Comparison of ENCODE assay signal across 1 cellular context in the genomic region with DNA sequence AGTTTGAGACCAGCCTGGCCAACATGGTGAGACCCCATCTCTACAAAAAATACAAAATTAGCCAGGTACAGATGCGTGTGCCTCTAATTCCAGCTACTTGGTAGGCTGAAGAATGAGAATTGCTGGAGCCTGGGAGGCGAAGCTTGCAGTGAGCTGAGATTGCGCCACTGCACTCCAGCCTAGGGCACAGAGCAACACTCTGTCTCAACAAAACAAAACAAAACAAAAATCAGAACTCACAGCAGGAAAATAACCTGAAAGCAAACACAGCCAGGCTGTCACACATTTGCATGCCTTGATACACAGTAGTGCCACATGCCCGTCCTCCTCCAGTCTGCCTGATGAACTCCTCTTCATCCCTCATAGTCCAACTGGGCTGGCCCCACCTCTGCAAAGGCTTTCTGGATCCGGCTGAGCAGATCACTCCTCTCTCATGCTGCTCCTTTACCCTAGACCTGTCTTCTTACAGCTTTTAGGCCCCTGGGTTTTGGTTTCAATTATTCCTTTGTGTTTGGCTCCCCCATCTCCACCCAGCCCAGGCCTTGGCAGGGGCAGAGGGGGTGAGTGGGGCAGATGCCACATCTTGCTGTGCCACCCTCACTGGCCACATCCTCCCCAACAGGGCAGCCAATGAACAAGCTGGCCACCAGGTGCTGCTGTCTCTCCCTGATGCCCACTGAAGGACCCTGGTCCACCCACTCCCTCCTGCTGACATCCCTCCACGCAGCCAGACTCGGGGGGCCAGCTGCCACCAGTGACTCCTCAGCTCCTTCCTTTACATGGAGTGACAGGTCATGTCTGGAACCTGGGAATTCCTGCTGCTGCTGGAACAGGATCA.
TF ChIP-seq lines count a peak whose summit lies in the region.

No MANE protein-coding gene starts in this region.

TF ChIP-seq in H1, 55 proteins besides CTCF, POLR2A, EP300 and RAD21:
- no peak for TF ChIP-seq PHF8 (conservative IDR thresholded peaks at IDR 0.05; ENCODE audit: low read depth, low read length)
- TF ChIP-seq CBX8 (IDR thresholded peaks at IDR 0.05; ENCODE audit: borderline replicate concordance, low read depth, low read length) = no peak
- no peak for TF ChIP-seq JUND (IDR thresholded peaks at IDR 0.05; ENCODE audit: low read length)
- no peak for TF ChIP-seq SP1 (IDR thresholded peaks at IDR 0.05; ENCODE audit: low read depth, low read length)
- TF ChIP-seq BCL11A (IDR thresholded peaks at IDR 0.05; ENCODE audit: low read depth in 2 of 2, low read length in 2 of 2) = no peak
- no peak for TF ChIP-seq SP2 (IDR thresholded peaks at IDR 0.05; ENCODE audit: low read length)
- TF ChIP-seq YY1 (IDR thresholded peaks at IDR 0.05; ENCODE audit: low read depth, low read length) = no peak
- no peak for TF ChIP-seq POLR2AphosphoS5 (IDR thresholded peaks at IDR 0.05; ENCODE audit: low read depth, low read length)
- TF ChIP-seq, protein P1, sequence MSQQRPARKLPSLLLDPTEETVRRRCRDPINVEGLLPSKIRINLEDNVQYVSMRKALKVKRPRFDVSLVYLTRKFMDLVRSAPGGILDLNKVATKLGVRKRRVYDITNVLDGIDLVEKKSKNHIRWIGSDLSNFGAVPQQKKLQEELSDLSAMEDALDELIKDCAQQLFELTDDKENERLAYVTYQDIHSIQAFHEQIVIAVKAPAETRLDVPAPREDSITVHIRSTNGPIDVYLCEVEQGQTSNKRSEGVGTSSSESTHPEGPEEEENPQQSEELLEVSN (IDR thresholded peaks at IDR 0.05) = no peak
- no peak for TF ChIP-seq SIN3A (conservative IDR thresholded peaks at IDR 0.05 in 1 of 2, IDR thresholded peaks at IDR 0.05 in 1 of 2; ENCODE audit: low read depth in 1 of 2, low read length in 2 of 2)
- no peak for TF ChIP-seq HDAC2 (IDR thresholded peaks at IDR 0.05; ENCODE audit: borderline replicate concordance in 1 of 2, low read depth in 2 of 2, low read length in 2 of 2)
- no peak for TF ChIP-seq TCF12 (IDR thresholded peaks at IDR 0.05; ENCODE audit: low read depth, low read length)
- no peak for TF ChIP-seq RNF2 (IDR thresholded peaks at IDR 0.05; ENCODE audit: borderline replicate concordance, low read depth, low read length, missing control alignments, poor library complexity, severe bottlenecking)
- no peak for TF ChIP-seq SUZ12 (IDR thresholded peaks at IDR 0.05; ENCODE audit: low read length)
- TF ChIP-seq TAF7 (optimal IDR thresholded peaks at IDR 0.05; ENCODE audit: borderline replicate concordance, low read depth, low read length) = no peak
- TF ChIP-seq, protein P2, sequence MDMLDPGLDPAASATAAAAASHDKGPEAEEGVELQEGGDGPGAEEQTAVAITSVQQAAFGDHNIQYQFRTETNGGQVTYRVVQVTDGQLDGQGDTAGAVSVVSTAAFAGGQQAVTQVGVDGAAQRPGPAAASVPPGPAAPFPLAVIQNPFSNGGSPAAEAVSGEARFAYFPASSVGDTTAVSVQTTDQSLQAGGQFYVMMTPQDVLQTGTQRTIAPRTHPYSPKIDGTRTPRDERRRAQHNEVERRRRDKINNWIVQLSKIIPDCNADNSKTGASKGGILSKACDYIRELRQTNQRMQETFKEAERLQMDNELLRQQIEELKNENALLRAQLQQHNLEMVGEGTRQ (IDR thresholded peaks at IDR 0.05; ENCODE audit: low read length) = no peak
- TF ChIP-seq EZH2 (IDR thresholded peaks at IDR 0.05; ENCODE audit: low read depth, low read length, severe bottlenecking) = no peak
- no peak for TF ChIP-seq SIRT6 (IDR thresholded peaks at IDR 0.05; ENCODE audit: low read length)
